28 cellular contexts compared by ENCODE assay signal in the genomic region with DNA sequence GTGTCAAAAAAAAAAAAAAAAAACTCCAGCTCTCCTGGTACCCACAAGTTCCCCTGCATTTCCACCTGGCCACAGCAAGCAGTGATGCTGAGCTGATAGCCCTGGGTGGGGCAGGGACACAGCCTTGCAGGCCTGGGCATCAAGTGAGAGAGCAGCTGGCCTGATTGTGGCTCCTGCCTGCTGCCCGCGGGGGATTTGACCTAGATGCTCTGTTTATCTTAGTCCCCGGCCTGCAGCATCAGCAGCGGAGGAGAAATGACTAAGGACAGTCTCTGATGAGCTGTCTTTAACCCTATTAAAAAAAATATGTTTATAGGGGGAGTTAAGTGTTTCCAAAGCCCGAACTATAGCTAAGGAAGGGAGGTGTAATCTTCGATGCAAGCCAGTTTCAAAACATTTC.
DNase-seq lines count a peak whose midpoint lies in the region; ATAC-seq and TF ChIP-seq lines count a peak whose summit lies in the region.
"Had no signal": no experiment of that assay in that cellular context is flagged by ENCODE, and none has a peak within 500 bp of the region (broad histone marks: within the 10 kb centered on the region; RNA-seq: fewer than 3 reads in every experiment).

No MANE protein-coding gene starts in this region.

- H3K9me3 ChIP-seq in testis (no peaks in the 10 kb centered on the region), colonic mucosa (no peaks in the 10 kb centered on the region)
- H3K9me3 ChIP-seq: gastrocnemius medialis, SJSA1, transverse colon had no signal

- no peaks in the 10 kb centered on the region for H3K27me3 Mint-ChIP-seq in mesothelial cell of epicardium (ENCODE audit: low read depth)
- H3K27me3 Mint-ChIP-seq in activated T-helper 17 cell treated with anti-CD3 and anti-CD28 coated beads, Interleukin-2, amount 50 U/mL, for 72 hours, result peaks cover 4% of the 10 kb centered on the region
- H3K27me3 Mint-ChIP-seq: activated CD4-positive, alpha-beta memory T cell treated with anti-CD3 and anti-CD28 coated beads for 36 hours; progenitor cell of endocrine pancreas had no signal

- H3K27ac Mint-ChIP-seq in mesothelial cell of epicardium, result no peak overlapping the region
- H3K27ac Mint-ChIP-seq in activated T-helper 17 cell treated with anti-CD3 and anti-CD28 coated beads, Interleukin-2, amount 50 U/mL, for 72 hours, result no peak overlapping the region
- H3K27ac Mint-ChIP-seq: activated CD4-positive, alpha-beta memory T cell treated with anti-CD3 and anti-CD28 coated beads for 36 hours; activated T-cell treated with anti-CD3 and anti-CD28 coated beads, Interleukin-2, amount 50 U/mL, for 72 hours; progenitor cell of endocrine pancreas had no signal

- H3K36me3 Mint-ChIP-seq in mesothelial cell of epicardium, result peaks cover 3% of the 10 kb centered on the region
- H3K36me3 Mint-ChIP-seq in activated T-helper 17 cell treated with anti-CD3 and anti-CD28 coated beads, Interleukin-2, amount 50 U/mL, for 72 hours (ENCODE audit: low read depth), result no peaks in the 10 kb centered on the region
- H3K36me3 Mint-ChIP-seq: activated CD4-positive, alpha-beta memory T cell treated with anti-CD3 and anti-CD28 coated beads for 36 hours; naive thymus-derived CD4-positive, alpha-beta T cell had no signal

- DNase-seq in NCI-H82 (lab: John Stamatoyannopoulos, UW) (peak; percentile 46), NCI-H82 treated with DMSO at 0.1 percent for 48 hours (lab: John Stamatoyannopoulos, UW; ENCODE audit: unreplicated experiment) (no peak), NCI-H146 treated with DMSO at 0.1 percent for 48 hours (lab: John Stamatoyannopoulos, UW; ENCODE audit: unreplicated experiment) (peak; percentile 84), fibroblast of villous mesenchyme (ENCODE audit: low read depth) (peak; percentile 75), testis (peak; percentile 43), colonic mucosa (no peak), mesothelial cell of epicardium (ENCODE audit: low spot score in 2 of 2, unreplicated experiment in 2 of 2) (no peak)
- DNase-seq: activated CD4-positive, alpha-beta memory T cell treated with anti-CD3 and anti-CD28 coated beads for 36 hours; activated naive CD4-positive, alpha-beta T cell; activated T-cell treated with anti-CD3 and anti-CD28 coated beads, Interleukin-2, amount 50 U/mL, for 72 hours; gastrocnemius medialis; H9; MV-4-11; NCI-H1436; NCI-H446; NCI-H774; RPMI8226; stimulated activated CD4-positive, alpha-beta T cell treated with anti-CD3 and anti-CD28 coated beads, Interleukin-4, amount 100 ng/mL, for 4 hours; T-helper 1 cell; transverse colon had no signal

- H3K4me3 Mint-ChIP-seq in mesothelial cell of epicardium, result no peak overlapping the region
- no peak overlapping the region for H3K4me3 Mint-ChIP-seq in activated T-helper 17 cell treated with anti-CD3 and anti-CD28 coated beads, Interleukin-2, amount 50 U/mL, for 72 hours
- H3K4me3 Mint-ChIP-seq: activated CD4-positive, alpha-beta memory T cell treated with anti-CD3 and anti-CD28 coated beads for 36 hours; activated T-cell treated with anti-CD3 and anti-CD28 coated beads, Interleukin-2, amount 50 U/mL, for 72 hours; H9 had no signal

- intact Hi-C loops in testis (cut with DNase I; ENCODE audit: low total_unique reads) (no loop called here), colonic mucosa (cut with DNase I) (no loop called here)

- no peaks in the 10 kb centered on the region for H3K4me1 ChIP-seq in testis
- no peaks in the 10 kb centered on the region for H3K4me1 ChIP-seq in colonic mucosa
- H3K4me1 ChIP-seq: gastrocnemius medialis, transverse colon had no signal

- H3K4me3 ChIP-seq in fibroblast of villous mesenchyme (ENCODE audit: low read depth, low read length), result no peak overlapping the region
- H3K4me3 ChIP-seq in testis, result no peak overlapping the region
- no peak overlapping the region for H3K4me3 ChIP-seq in colonic mucosa
- H3K4me3 ChIP-seq: dorsolateral prefrontal cortex, gastrocnemius medialis, GM12878, SJSA1, transverse colon had no signal

- no peak overlapping the region for H3K27ac ChIP-seq in testis
- H3K27ac ChIP-seq in colonic mucosa, result no peak overlapping the region
- H3K27ac ChIP-seq: 22Rv1, gastrocnemius medialis, SJSA1 had no signal

- no peak for TF ChIP-seq POLR2A in testis (IDR thresholded peaks at IDR 0.05)

- 53 to 75% methylated on average over 6 of the region's 6 CpGs for WGBS in testis, 2 donors

- no peak overlapping the region for H3K9ac ChIP-seq in colonic mucosa (ENCODE audit: low read depth in 2 of 2, low read length in 2 of 2)

- no peaks in the 10 kb centered on the region for H3K27me3 ChIP-seq in testis
- H3K27me3 ChIP-seq in colonic mucosa, result no peaks in the 10 kb centered on the region
- H3K27me3 ChIP-seq: dorsolateral prefrontal cortex, gastrocnemius medialis, SJSA1, transverse colon had no signal

- H3K36me3 ChIP-seq in testis (ENCODE audit: low read depth, missing control alignments) (no peaks in the 10 kb centered on the region), colonic mucosa (no peaks in the 10 kb centered on the region)
- H3K36me3 ChIP-seq: gastrocnemius medialis, transverse colon had no signal

- TF ChIP-seq CTCF in fibroblast of villous mesenchyme (IDR thresholded peaks at IDR 0.05; ENCODE audit: insufficient read depth, low read depth, low read length) (no peak), testis (IDR thresholded peaks at IDR 0.05) (no peak), colonic mucosa (IDR thresholded peaks at IDR 0.05) (no peak), mesothelial cell of epicardium (IDR thresholded peaks at IDR 0.05; ENCODE audit: unreplicated experiment) (no peak)

- no peak for ATAC-seq in activated T-helper 17 cell treated with anti-CD3 and anti-CD28 coated beads, Interleukin-2, amount 50 U/mL, for 72 hours (replicated peaks)
- ATAC-seq: activated T-cell treated with anti-CD3 and anti-CD28 coated beads, Interleukin-2, amount 50 U/mL, for 72 hours; gastrocnemius medialis; GM12878; naive thymus-derived CD4-positive, alpha-beta T cell; sciatic nerve had no signal

- H3K9me3 Mint-ChIP-seq in mesothelial cell of epicardium, result no peaks in the 10 kb centered on the region
- no peaks in the 10 kb centered on the region for H3K9me3 Mint-ChIP-seq in activated T-helper 17 cell treated with anti-CD3 and anti-CD28 coated beads, Interleukin-2, amount 50 U/mL, for 72 hours
- H3K9me3 Mint-ChIP-seq: activated CD4-positive, alpha-beta memory T cell treated with anti-CD3 and anti-CD28 coated beads for 36 hours; activated T-cell treated with anti-CD3 and anti-CD28 coated beads, Interleukin-2, amount 50 U/mL, for 72 hours; H9; naive thymus-derived CD4-positive, alpha-beta T cell had no signal

- peaks cover 7% of the 10 kb centered on the region for H3K4me1 Mint-ChIP-seq in mesothelial cell of epicardium
- peaks cover 7% of the 10 kb centered on the region for H3K4me1 Mint-ChIP-seq in activated T-helper 17 cell treated with anti-CD3 and anti-CD28 coated beads, Interleukin-2, amount 50 U/mL, for 72 hours

Comparison
In these comparisons a context has a peak if more than half of its experiments do, and no peak if none do; other contexts are left out.
1. DNase-seq: peak in NCI-H82 (single experiment), NCI-H146 treated with DMSO at 0.1 percent for 48 hours (single experiment), fibroblast of villous mesenchyme (single experiment) and testis (single experiment); none in NCI-H82 treated with DMSO at 0.1 percent for 48 hours (single experiment), colonic mucosa (single experiment) and mesothelial cell of epicardium (0 of 2).